In genomic region chr1:240244968-240245628, GRCh38 we compare ENCODE assay signal across 22 cellular contexts.
DNase-seq lines count a peak whose midpoint lies in the region; ATAC-seq and TF ChIP-seq lines count a peak whose summit lies in the region.
"Had no signal": no experiment of that assay in that cellular context is flagged by ENCODE, and none has a peak within 500 bp of the region (broad histone marks: within the 10 kb centered on the region; RNA-seq: fewer than 3 reads in every experiment).

No MANE protein-coding gene starts in this region.

- ATAC-seq in natural killer cell treated with Interleukin-12 subunit alpha and Interleukin-12 subunit beta and Interleukin-15 and Interleukin-18, amount 100 ng/mL, for 72 hours = no peak
- ATAC-seq: activated T-cell treated with anti-CD3 and anti-CD28 coated beads, Interleukin-2, amount 50 U/mL, for 72 hours; left lung; stimulated activated naive CD8-positive, alpha-beta T cell treated with anti-CD3 and anti-CD28 coated beads, Interleukin-15, Interleukin-2, amounts not matched to agents 100 U/mL and 50 U/mL, for 24 hours had no signal

- H3K4me1 ChIP-seq in osteoblast (ENCODE audit: insufficient read depth, low read length) = peaks cover 44% of the 10 kb centered on the region
- no peaks in the 10 kb centered on the region for H3K4me1 ChIP-seq in ascending aorta
- H3K4me1 ChIP-seq: BLaER1 treated with 17β-estradiol and CSF1 and Interleukin-3, amounts not matched to agents 10 nM and 100 nM; left lung had no signal

- no peaks in the 10 kb centered on the region for H3K4me1 Mint-ChIP-seq in natural killer cell treated with Interleukin-12 subunit alpha and Interleukin-12 subunit beta and Interleukin-15 and Interleukin-18, amount 100 ng/mL, for 72 hours (ENCODE audit: low read depth in 2 of 2)

- H3K4me3 ChIP-seq in choroid plexus epithelial cell (ENCODE audit: low read depth, low read length) (no peak overlapping the region), osteoblast (ENCODE audit: insufficient read depth, low read length) (peak overlapping the region; percentile 38), ascending aorta (no peak overlapping the region)
- H3K4me3 ChIP-seq: BLaER1 treated with 17β-estradiol and CSF1 and Interleukin-3, amounts not matched to agents 10 nM and 100 nM; left lung; MG63 had no signal

- no peak overlapping the region for H3K27ac Mint-ChIP-seq in natural killer cell treated with Interleukin-12 subunit alpha and Interleukin-12 subunit beta and Interleukin-15 and Interleukin-18, amount 100 ng/mL, for 72 hours
- H3K27ac Mint-ChIP-seq: activated T-cell treated with anti-CD3 and anti-CD28 coated beads, Interleukin-2, amount 50 U/mL, for 72 hours; dendritic cell treated with granulocyte-macrophage colony-stimulating factor and Interleukin-4, amounts not matched to agents 40 ng/mL and 50 ng/mL, for 4 days had no signal

- no peaks in the 10 kb centered on the region for H4K20me1 ChIP-seq in osteoblast (ENCODE audit: insufficient read depth, low read length)
- H4K20me1 ChIP-seq: BLaER1 treated with 17β-estradiol and CSF1 and Interleukin-3, amounts not matched to agents 10 nM and 100 nM had no signal

- peaks cover 40% of the 10 kb centered on the region for H3K79me2 ChIP-seq in osteoblast (ENCODE audit: insufficient read depth, low read length)

- no peak for TF ChIP-seq CTCF in choroid plexus epithelial cell (conservative IDR thresholded peaks at IDR 0.05; ENCODE audit: low read depth, low read length)
- TF ChIP-seq CTCF in osteoblast (IDR thresholded peaks at IDR 0.05; ENCODE audit: extremely low read depth, low read depth, low read length) = no peak
- no peak for TF ChIP-seq CTCF in ascending aorta (IDR thresholded peaks at IDR 0.05)

- no peaks in the 10 kb centered on the region for H3K36me3 Mint-ChIP-seq in natural killer cell treated with Interleukin-12 subunit alpha and Interleukin-12 subunit beta and Interleukin-15 and Interleukin-18, amount 100 ng/mL, for 72 hours

- H3K4me2 ChIP-seq in osteoblast (ENCODE audit: insufficient read depth, low read length) = peak overlapping the region; percentile 77
- H3K4me2 ChIP-seq: BLaER1 treated with 17β-estradiol and CSF1 and Interleukin-3, amounts not matched to agents 10 nM and 100 nM had no signal

- peak overlapping the region; percentile 64 for H2AFZ ChIP-seq in osteoblast (ENCODE audit: low read length)

- intact Hi-C loops in ascending aorta (cut with DNase I) = no loop called here

- peak; percentile 76 for DNase-seq in AG20443 (ENCODE audit: low spot score)
- peak; percentile 89 for DNase-seq in LHCN-M2 (ENCODE audit: low read depth)
- DNase-seq in choroid plexus epithelial cell (ENCODE audit: low read depth) = peak; percentile 38
- peak; percentile 76 for DNase-seq in osteoblast (ENCODE audit: insufficient read length, low spot score, missing footprints)
- DNase-seq in inferior parietal cortex (ENCODE audit: extremely low spot score) = no peak
- DNase-seq in natural killer cell treated with Interleukin-12 subunit alpha and Interleukin-12 subunit beta and Interleukin-15 and Interleukin-18, amount 100 ng/mL, for 72 hours (ENCODE audit: low spot score) = no peak
- no peak for DNase-seq in NCI-H345 (lab: John Stamatoyannopoulos, UW)
- no peak for DNase-seq in ascending aorta (ENCODE audit: low spot score in 2 of 2)
- DNase-seq: activated CD4-positive, alpha-beta T cell treated with anti-CD3 and anti-CD28 coated beads, Interleukin-2, amount 50 U/mL, for 48 hours; activated T-cell treated with anti-CD3 and anti-CD28 coated beads, Interleukin-2, amount 50 U/mL, for 72 hours; DMS79; GOT3; MG63; NCI-H1930; NCI-H524 treated with DMSO at 0.1 percent for 48 hours; OCI-M1; posterior cingulate gyrus; stimulated activated CD4-positive, alpha-beta T cell treated with anti-CD3 and anti-CD28 coated beads, Interleukin-12 subunit alpha, Interleukin-12 subunit beta, amount 100 ng/mL, for 4 hours; stimulated activated naive CD8-positive, alpha-beta T cell treated with anti-CD3 and anti-CD28 coated beads, Interleukin-15, Interleukin-2, amounts not matched to agents 100 U/mL and 50 U/mL, for 24 hours had no signal

- H3K27me3 ChIP-seq in osteoblast (ENCODE audit: insufficient read depth, low read length) (no peaks in the 10 kb centered on the region), ascending aorta (no peaks in the 10 kb centered on the region)
- H3K27me3 ChIP-seq: BLaER1 treated with 17β-estradiol and CSF1 and Interleukin-3, amounts not matched to agents 10 nM and 100 nM; left lung; MG63 had no signal

- H3K9me3 ChIP-seq in osteoblast (ENCODE audit: low read depth, low read length) (no peaks in the 10 kb centered on the region), ascending aorta (no peaks in the 10 kb centered on the region)
- H3K9me3 ChIP-seq: left lung had no signal

- H3K9me3 Mint-ChIP-seq in natural killer cell treated with Interleukin-12 subunit alpha and Interleukin-12 subunit beta and Interleukin-15 and Interleukin-18, amount 100 ng/mL, for 72 hours = peaks cover 10% of the 10 kb centered on the region

- peak overlapping the region; percentile 95 for H3K27ac ChIP-seq in osteoblast (ENCODE audit: low read depth, low read length)
- no peak overlapping the region for H3K27ac ChIP-seq in ascending aorta
- H3K27ac ChIP-seq: BLaER1 treated with 17β-estradiol and CSF1 and Interleukin-3, amounts not matched to agents 10 nM and 100 nM; left lung had no signal

- H3K27me3 Mint-ChIP-seq in natural killer cell treated with Interleukin-12 subunit alpha and Interleukin-12 subunit beta and Interleukin-15 and Interleukin-18, amount 100 ng/mL, for 72 hours = no peaks in the 10 kb centered on the region
- H3K27me3 Mint-ChIP-seq: dendritic cell treated with granulocyte-macrophage colony-stimulating factor and Interleukin-4, amounts not matched to agents 40 ng/mL and 50 ng/mL, for 4 days had no signal

- peaks cover 6% of the 10 kb centered on the region for H3K36me3 ChIP-seq in osteoblast (ENCODE audit: insufficient read depth, low read length)
- H3K36me3 ChIP-seq in ascending aorta = no peaks in the 10 kb centered on the region
- H3K36me3 ChIP-seq: BLaER1 treated with 17β-estradiol and CSF1 and Interleukin-3, amounts not matched to agents 10 nM and 100 nM; left lung had no signal

- no peak overlapping the region for H3K4me3 Mint-ChIP-seq in natural killer cell treated with Interleukin-12 subunit alpha and Interleukin-12 subunit beta and Interleukin-15 and Interleukin-18, amount 100 ng/mL, for 72 hours
- H3K4me3 Mint-ChIP-seq: activated T-cell treated with anti-CD3 and anti-CD28 coated beads, Interleukin-2, amount 50 U/mL, for 72 hours; dendritic cell treated with granulocyte-macrophage colony-stimulating factor and Interleukin-4, amounts not matched to agents 40 ng/mL and 50 ng/mL, for 4 days had no signal

Comparison
In these comparisons a context has a peak if more than half of its experiments do, and no peak if none do; other contexts are left out.
1. DNase-seq: peak in AG20443 (single experiment), LHCN-M2 (single experiment), choroid plexus epithelial cell (single experiment) and osteoblast (single experiment); none in inferior parietal cortex (single experiment), natural killer cell treated with Interleukin-12 subunit alpha and Interleukin-12 subunit beta and Interleukin-15 and Interleukin-18, amount 100 ng/mL, for 72 hours (single experiment), NCI-H345 (single experiment) and ascending aorta (0 of 2).